Comparison of ENCODE assay signal across 18 cellular contexts in the genomic region with DNA sequence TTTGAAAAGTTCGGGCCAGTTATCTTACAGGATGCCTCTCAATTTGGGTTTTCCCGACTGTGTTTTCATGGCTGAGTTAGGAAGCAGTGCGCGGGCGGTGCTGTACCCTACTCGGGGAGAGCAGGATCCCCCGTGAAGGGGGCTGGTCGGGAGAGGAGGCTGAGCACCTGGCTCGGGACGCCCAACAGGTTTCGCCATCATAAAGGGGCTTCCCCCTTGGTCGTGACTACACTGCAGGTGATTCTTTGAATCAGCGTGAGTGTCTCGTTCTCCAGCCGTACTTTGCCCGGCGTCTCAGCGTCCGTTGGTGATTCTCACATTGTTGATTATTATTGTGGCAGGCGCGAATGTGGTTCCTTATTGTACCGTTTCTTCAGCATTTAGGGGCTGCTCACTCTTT. TPM values are rescaled to one million over a fixed set of nuclear protein-coding genes. Genes with fewer than 3 reads are reported as not detected.
"Had no signal": no experiment of that assay in that cellular context is flagged by ENCODE, and none has a peak within 500 bp of the region (broad histone marks: within the 10 kb centered on the region; RNA-seq: fewer than 3 reads in every experiment).

No MANE protein-coding gene starts in this region.

- H3K27ac Mint-ChIP-seq: activated CD4-positive, alpha-beta memory T cell treated with anti-CD3 and anti-CD28 coated beads for 36 hours; activated CD4-positive, alpha-beta T cell treated with anti-CD3 and anti-CD28 coated beads for 36 hours; activated naive CD8-positive, alpha-beta T cell treated with anti-CD3 and anti-CD28 coated beads for 36 hours; brain; stimulated activated naive CD8-positive, alpha-beta T cell treated with anti-CD3 and anti-CD28 coated beads, Interleukin-15, Interleukin-2, amounts not matched to agents 100 ng/mL and 50 ng/mL, for 24 hours had no signal

- H3K4me3 Mint-ChIP-seq: activated CD4-positive, alpha-beta memory T cell treated with anti-CD3 and anti-CD28 coated beads for 36 hours; activated CD4-positive, alpha-beta T cell treated with anti-CD3 and anti-CD28 coated beads for 36 hours; activated naive CD8-positive, alpha-beta T cell treated with anti-CD3 and anti-CD28 coated beads for 36 hours; activated T-cell treated with anti-CD3 and anti-CD28 coated beads, Interleukin-2, amount 50 U/mL, for 4 hours; brain; central memory CD8-positive, alpha-beta T cell; naive thymus-derived CD8-positive, alpha-beta T cell; stimulated activated naive CD8-positive, alpha-beta T cell treated with anti-CD3 and anti-CD28 coated beads, Interleukin-15, Interleukin-2, amounts not matched to agents 100 ng/mL and 50 ng/mL, for 24 hours had no signal

- ATAC-seq: activated CD4-positive, alpha-beta T cell treated with anti-CD3 and anti-CD28 coated beads for 36 hours; activated T-cell treated with anti-CD3 and anti-CD28 coated beads, Interleukin-2, amount 50 U/mL, for 4 hours; gastroesophageal sphincter; heart right ventricle; naive thymus-derived CD8-positive, alpha-beta T cell had no signal

- H3K9me3 ChIP-seq: gastroesophageal sphincter, neutrophil, right atrium auricular region, thoracic aorta had no signal

- H3K27me3 ChIP-seq: gastroesophageal sphincter, heart right ventricle, right atrium auricular region had no signal

- DNase-seq: activated CD4-positive, alpha-beta memory T cell treated with anti-CD3 and anti-CD28 coated beads for 36 hours; activated CD4-positive, alpha-beta T cell treated with anti-CD3 and anti-CD28 coated beads for 36 hours; activated gamma-delta T cell treated with Interleukin-2 at 50 U/mL for 16 hours; activated naive CD8-positive, alpha-beta T cell treated with anti-CD3 and anti-CD28 coated beads for 36 hours; activated T-cell treated with anti-CD3 and anti-CD28 coated beads, Interleukin-2, amount 50 U/mL, for 4 hours; amygdala; heart right ventricle; naive thymus-derived CD8-positive, alpha-beta T cell had no signal

- H3K4me1 ChIP-seq: gastroesophageal sphincter, heart right ventricle, right atrium auricular region had no signal

- FAIRE-seq: urothelium cell line had no signal

- H3K36me3 ChIP-seq: gastroesophageal sphincter, neutrophil, right atrium auricular region, thoracic aorta had no signal

- H3K27me3 Mint-ChIP-seq: activated CD4-positive, alpha-beta memory T cell treated with anti-CD3 and anti-CD28 coated beads for 36 hours; activated CD4-positive, alpha-beta T cell treated with anti-CD3 and anti-CD28 coated beads for 36 hours; activated naive CD8-positive, alpha-beta T cell treated with anti-CD3 and anti-CD28 coated beads for 36 hours; stimulated activated naive CD8-positive, alpha-beta T cell treated with anti-CD3 and anti-CD28 coated beads, Interleukin-15, Interleukin-2, amounts not matched to agents 100 ng/mL and 50 ng/mL, for 24 hours had no signal

- H3K36me3 Mint-ChIP-seq: activated CD4-positive, alpha-beta memory T cell treated with anti-CD3 and anti-CD28 coated beads for 36 hours; activated naive CD8-positive, alpha-beta T cell treated with anti-CD3 and anti-CD28 coated beads for 36 hours; brain; naive thymus-derived CD8-positive, alpha-beta T cell had no signal

- H3K4me3 ChIP-seq: gastroesophageal sphincter, heart right ventricle, right atrium auricular region, smooth muscle cell, thoracic aorta had no signal

- H3K9me3 Mint-ChIP-seq: activated CD4-positive, alpha-beta memory T cell treated with anti-CD3 and anti-CD28 coated beads for 36 hours; activated naive CD8-positive, alpha-beta T cell treated with anti-CD3 and anti-CD28 coated beads for 36 hours; activated T-cell treated with anti-CD3 and anti-CD28 coated beads, Interleukin-2, amount 50 U/mL, for 4 hours; central memory CD8-positive, alpha-beta T cell; naive thymus-derived CD8-positive, alpha-beta T cell; stimulated activated naive CD8-positive, alpha-beta T cell treated with anti-CD3 and anti-CD28 coated beads, Interleukin-15, Interleukin-2, amounts not matched to agents 100 ng/mL and 50 ng/mL, for 24 hours had no signal

- H3K27ac ChIP-seq: gastroesophageal sphincter, heart right ventricle, neutrophil, right atrium auricular region, thoracic aorta had no signal

- H3K4me1 Mint-ChIP-seq: activated CD4-positive, alpha-beta T cell treated with anti-CD3 and anti-CD28 coated beads for 36 hours; activated naive CD8-positive, alpha-beta T cell treated with anti-CD3 and anti-CD28 coated beads for 36 hours; brain; central memory CD8-positive, alpha-beta T cell had no signal

RNA-seq across cellular contexts. Expression of a gene that starts 46.6 kb away (rescaled TPM):
- total RNA-seq: activated CD4-positive, alpha-beta memory T cell treated with anti-CD3 and anti-CD28 coated beads for 36 hours; activated CD4-positive, alpha-beta T cell treated with anti-CD3 and anti-CD28 coated beads for 36 hours; T-helper 1 cell treated with Interleukin-12 subunit alpha and Interleukin-12 subunit beta and Interleukin-4 antibody, amounts not matched to agents 30 ng/mL and 1 ng/mL, for 36 hours had no signal
- polyA plus RNA-seq: naive thymus-derived CD8-positive, alpha-beta T cell had no signal
